Comparison of ENCODE assay signal across 8 cellular contexts in the genomic region with DNA sequence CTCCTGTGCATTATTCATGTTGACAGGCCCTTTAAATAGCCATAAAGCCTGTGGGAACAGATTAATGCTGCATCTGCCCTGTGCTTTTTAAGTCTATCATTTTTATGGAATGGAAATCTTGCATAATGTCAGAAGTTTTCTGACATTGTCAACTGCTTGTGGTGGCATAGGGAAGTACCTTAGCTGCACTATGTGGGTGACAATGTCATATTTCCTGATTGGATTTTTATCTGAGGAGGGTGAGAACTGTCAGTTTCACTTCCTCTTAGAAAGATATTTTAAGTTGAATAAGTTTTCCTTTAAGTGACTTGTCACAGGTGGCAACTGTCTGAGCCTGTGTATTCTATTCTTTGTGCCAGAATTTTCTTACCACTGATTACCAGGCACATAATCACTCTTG.
DNase-seq lines count a peak whose midpoint lies in the region; ATAC-seq and TF ChIP-seq lines count a peak whose summit lies in the region.

No MANE protein-coding gene starts in this region.

- H3K9ac ChIP-seq in OCI-LY1 (ENCODE audit: low read length) (peak overlapping the region; percentile 60), PC-3 (ENCODE audit: low read length) (no peak overlapping the region)

- no peaks in the 10 kb centered on the region for H3K9me3 ChIP-seq in left ventricle myocardium inferior (replicated peaks)
- H3K9me3 ChIP-seq in OCI-LY1 (ENCODE audit: low read length), result peaks cover 9% of the 10 kb centered on the region; the same call in 1 of the 2 replicates
- no peaks in the 10 kb centered on the region for H3K9me3 ChIP-seq in stomach
- no peaks in the 10 kb centered on the region for H3K9me3 ChIP-seq in PC-3 (ENCODE audit: low read length)

- TF ChIP-seq EP300 in stomach (IDR thresholded peaks at IDR 0.05), result no peak

- CTCF ChIA-PET in PC-3 (lab: Charles Lee), result no interaction called here

- no peaks in the 10 kb centered on the region for H4K20me1 ChIP-seq in OCI-LY1 (ENCODE audit: insufficient read depth, low read length)
- peaks cover 5% of the 10 kb centered on the region; the same call in 1 of the 2 replicates for H4K20me1 ChIP-seq in PC-3 (ENCODE audit: low read length)

- no peaks in the 10 kb centered on the region for H3K9me3 Mint-ChIP-seq in stimulated activated naive CD8-positive, alpha-beta T cell treated with anti-CD3 and anti-CD28 coated beads, Interleukin-15, Interleukin-2, amounts not matched to agents 100 ng/mL and 50 ng/mL, for 24 hours
- peaks cover 5% of the 10 kb centered on the region for H3K9me3 Mint-ChIP-seq in mesothelial cell of epicardium

- DNase-seq in Right ventricle myocardium superior (no peak), left ventricle myocardium inferior (no peak), mesothelial cell of epicardium (ENCODE audit: low spot score in 2 of 2, unreplicated experiment in 2 of 2) (no peak), stomach (no peak), PC-3 (no peak)

- no peaks in the 10 kb centered on the region for H3K36me3 ChIP-seq in left ventricle myocardium inferior
- no peaks in the 10 kb centered on the region for H3K36me3 ChIP-seq in OCI-LY1 (ENCODE audit: insufficient read depth, low read length)
- H3K36me3 ChIP-seq in stomach, result no peaks in the 10 kb centered on the region
- H3K36me3 ChIP-seq in PC-3 (ENCODE audit: low read depth, low read length), result no peaks in the 10 kb centered on the region

- H3K79me2 ChIP-seq in OCI-LY1 (ENCODE audit: insufficient read depth, low read length) (no peaks in the 10 kb centered on the region), PC-3 (ENCODE audit: low read length) (no peaks in the 10 kb centered on the region)

- no peak overlapping the region for H3K27ac Mint-ChIP-seq in stimulated activated naive CD8-positive, alpha-beta T cell treated with anti-CD3 and anti-CD28 coated beads, Interleukin-15, Interleukin-2, amounts not matched to agents 100 ng/mL and 50 ng/mL, for 24 hours
- H3K27ac Mint-ChIP-seq in mesothelial cell of epicardium, result no peak overlapping the region

- intact Hi-C loops in Right ventricle myocardium superior (cut with DNase I) (loop anchor here (10.0 kb wide), 1 partner anchor 315 kb away; no protein-coding TSS in a partner anchor), left ventricle myocardium inferior (cut with micrococcal nuclease) (no loop called here), stomach (cut with DNase I; ENCODE audit: low total_unique reads) (loop anchor here (10.0 kb wide), 1 partner anchor 355 kb away; no protein-coding TSS in a partner anchor), PC-3 (cut with micrococcal nuclease) (no loop called here)

- peak overlapping the region; percentile 17 for H3K4me3 Mint-ChIP-seq in stimulated activated naive CD8-positive, alpha-beta T cell treated with anti-CD3 and anti-CD28 coated beads, Interleukin-15, Interleukin-2, amounts not matched to agents 100 ng/mL and 50 ng/mL, for 24 hours
- no peak overlapping the region for H3K4me3 Mint-ChIP-seq in mesothelial cell of epicardium

- H3K27me3 Mint-ChIP-seq in stimulated activated naive CD8-positive, alpha-beta T cell treated with anti-CD3 and anti-CD28 coated beads, Interleukin-15, Interleukin-2, amounts not matched to agents 100 ng/mL and 50 ng/mL, for 24 hours, result no peaks in the 10 kb centered on the region
- H3K27me3 Mint-ChIP-seq in mesothelial cell of epicardium (ENCODE audit: low read depth), result no peaks in the 10 kb centered on the region

- no peaks in the 10 kb centered on the region for H3K27me3 ChIP-seq in left ventricle myocardium inferior (ENCODE audit: low read depth)
- H3K27me3 ChIP-seq in OCI-LY1 (ENCODE audit: insufficient read depth, low read length), result no peaks in the 10 kb centered on the region
- H3K27me3 ChIP-seq in stomach, result no peaks in the 10 kb centered on the region
- peaks cover 10% of the 10 kb centered on the region; the same call in 1 of the 2 replicates for H3K27me3 ChIP-seq in PC-3 (ENCODE audit: low read length)

- H3K4me1 Mint-ChIP-seq in stimulated activated naive CD8-positive, alpha-beta T cell treated with anti-CD3 and anti-CD28 coated beads, Interleukin-15, Interleukin-2, amounts not matched to agents 100 ng/mL and 50 ng/mL, for 24 hours (ENCODE audit: low read depth), result peaks cover 17% of the 10 kb centered on the region
- H3K4me1 Mint-ChIP-seq in mesothelial cell of epicardium, result peaks cover 6% of the 10 kb centered on the region

- POLR2A ChIA-PET in PC-3 (lab: Charles Lee; ENCODE audit: unreplicated experiment), result no interaction called here

- TF ChIP-seq CTCF in left ventricle myocardium inferior (IDR thresholded peaks at IDR 0.05; ENCODE audit: borderline replicate concordance), result no peak
- no peak for TF ChIP-seq CTCF in OCI-LY1 (IDR thresholded peaks at IDR 0.05; ENCODE audit: low read length)
- no peak for TF ChIP-seq CTCF in mesothelial cell of epicardium (IDR thresholded peaks at IDR 0.05; ENCODE audit: unreplicated experiment)
- no peak for TF ChIP-seq CTCF in stomach (IDR thresholded peaks at IDR 0.05)
- TF ChIP-seq CTCF in PC-3 (conservative IDR thresholded peaks at IDR 0.05; ENCODE audit: low read depth, low read length), result no peak

- H2AFZ ChIP-seq in OCI-LY1 (ENCODE audit: low read length) (no peak overlapping the region), PC-3 (ENCODE audit: low read length) (no peak overlapping the region)

- no peaks in the 10 kb centered on the region for H3F3A ChIP-seq in OCI-LY1 (ENCODE audit: insufficient read depth, low read length)
- H3F3A ChIP-seq in PC-3 (ENCODE audit: low read length, unreplicated experiment), result no peaks in the 10 kb centered on the region

- H3K27ac ChIP-seq in left ventricle myocardium inferior (replicated peaks), result no peak overlapping the region
- H3K27ac ChIP-seq in OCI-LY1 (ENCODE audit: low read depth, low read length, poor library complexity, severe bottlenecking), result peak overlapping the region; percentile 95
- no peak overlapping the region for H3K27ac ChIP-seq in stomach
- no peak overlapping the region for H3K27ac ChIP-seq in PC-3 (ENCODE audit: low read length)

- H3K36me3 Mint-ChIP-seq in stimulated activated naive CD8-positive, alpha-beta T cell treated with anti-CD3 and anti-CD28 coated beads, Interleukin-15, Interleukin-2, amounts not matched to agents 100 ng/mL and 50 ng/mL, for 24 hours (ENCODE audit: low read depth), result no peaks in the 10 kb centered on the region
- no peaks in the 10 kb centered on the region for H3K36me3 Mint-ChIP-seq in mesothelial cell of epicardium

- ATAC-seq in Right ventricle myocardium superior (ENCODE audit: poor library complexity) (peak; percentile 29), HG02973 (IDR thresholded peaks at IDR 0.05; ENCODE audit: unreplicated experiment) (peak; percentile 98), PC-3 (no peak)

- H3K4me1 ChIP-seq in left ventricle myocardium inferior (peaks cover 13% of the 10 kb centered on the region), OCI-LY1 (ENCODE audit: insufficient read depth, low read length, severe bottlenecking) (peaks cover 50% of the 10 kb centered on the region), stomach (peaks cover 0 to 14% (median 6%) of the 10 kb centered on the region in 4 donors), PC-3 (ENCODE audit: insufficient read depth, low read length) (no peaks in the 10 kb centered on the region)

- H3K4me2 ChIP-seq in OCI-LY1 (ENCODE audit: low read length) (peak overlapping the region; percentile 52), PC-3 (ENCODE audit: low read length) (no peak overlapping the region)

- H3K4me3 ChIP-seq in left ventricle myocardium inferior (no peak overlapping the region), OCI-LY1 (ENCODE audit: low read depth, low read length, poor library complexity, severe bottlenecking) (no peak overlapping the region), stomach (no peak overlapping the region), PC-3 (ENCODE audit: low read length) (no peak overlapping the region)

- no peaks in the 10 kb centered on the region for H3K9me2 ChIP-seq in OCI-LY1 (ENCODE audit: low read depth, low read length)
- no peaks in the 10 kb centered on the region for H3K9me2 ChIP-seq in PC-3 (replicated peaks; ENCODE audit: low read length)

- TF ChIP-seq POLR2A in stomach (IDR thresholded peaks at IDR 0.05), result no peak

- no TSS peak for BruUV-seq in PC-3 (replicated peaks; lab: Mats Ljungman, UMichigan)

Comparison
In these comparisons a context has a peak if more than half of its experiments do, and no peak if none do; other contexts are left out.
1. intact Hi-C loops: an anchor here in Right ventricle myocardium superior (10.0 kb wide) and stomach (10.0 kb wide); none called in left ventricle myocardium inferior and PC-3.